ENCODE assay signal across 25 cellular contexts in the genomic region with DNA sequence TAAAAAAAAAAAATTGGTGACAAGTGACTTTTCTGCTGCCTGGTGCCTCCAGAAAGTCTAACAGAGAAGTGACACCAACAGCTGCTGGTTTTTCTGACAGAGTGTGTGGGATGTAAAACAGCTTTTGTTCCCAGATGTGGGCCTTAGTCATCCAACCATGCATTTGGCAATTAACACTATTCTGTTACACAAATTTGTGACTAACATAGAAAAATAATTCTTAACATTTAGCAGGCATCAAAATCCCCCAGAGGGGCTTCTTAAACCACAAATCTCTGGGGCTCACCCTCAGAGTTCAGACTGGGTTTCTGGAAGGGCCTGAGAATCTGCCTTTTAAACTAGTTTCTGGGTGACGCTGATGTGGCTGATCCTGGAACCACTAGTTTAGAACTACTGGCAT.
DNase-seq lines count a peak whose midpoint lies in the region; ATAC-seq, FAIRE-seq and TF ChIP-seq lines count a peak whose summit lies in the region.
"Had no signal": no experiment of that assay in that cellular context is flagged by ENCODE, and none has a peak within 500 bp of the region (broad histone marks: within the 10 kb centered on the region; RNA-seq: fewer than 3 reads in every experiment).

No MANE protein-coding gene starts in this region.

- TF ChIP-seq CTCF in choroid plexus epithelial cell (conservative IDR thresholded peaks at IDR 0.05; ENCODE audit: low read depth, low read length) (no peak), HepG2 (CRISPR knock-in tag; IDR thresholded peaks at IDR 0.05) (no peak)

- H3K9me3 ChIP-seq in Karpas-422 (ENCODE audit: low read length) (no peaks in the 10 kb centered on the region), HepG2 (ENCODE audit: low read length) (peaks cover 32% of the 10 kb centered on the region)
- H3K9me3 ChIP-seq: SJSA1 had no signal

- H3K79me2 ChIP-seq in Karpas-422 (ENCODE audit: low read length) = no peaks in the 10 kb centered on the region
- H3K79me2 ChIP-seq in HepG2 (ENCODE audit: insufficient read depth, low read length) = no peaks in the 10 kb centered on the region
- H3K79me2 ChIP-seq: parathyroid adenoma had no signal

- no peak overlapping the region for H3K27ac ChIP-seq in Karpas-422 (ENCODE audit: low read length)
- no peak overlapping the region for H3K27ac ChIP-seq in HepG2 (ENCODE audit: extremely low read length, insufficient read depth, low read length)
- H3K27ac ChIP-seq: KMS-11, parathyroid adenoma, SJSA1, VCaP had no signal

- H3K36me3 ChIP-seq in Karpas-422 (ENCODE audit: insufficient read depth, low read length) (no peaks in the 10 kb centered on the region), HepG2 (replicated peaks in 1 of 2; ENCODE audit: control insufficient read depth in 1 of 2, insufficient read depth in 2 of 2, low read length in 2 of 2) (no peaks in the 10 kb centered on the region)
- H3K36me3 ChIP-seq: SJSA1 had no signal

- peak; percentile 3 for DNase-seq in COLO829 (ENCODE audit: low spot score)
- peak; percentile 71 for DNase-seq in Karpas-422
- peak; percentile 1 for DNase-seq in choroid plexus epithelial cell (ENCODE audit: low read depth)
- peak; percentile 29 for DNase-seq in myocyte (ENCODE audit: low read depth)
- DNase-seq in HepG2 (ENCODE audit: low spot score) = no peak
- DNase-seq in stimulated activated CD4-positive, alpha-beta T cell treated with anti-CD3 and anti-CD28 coated beads, Interleukin-4, amount 100 ng/mL, for 24 hours = no peak
- DNase-seq: activated CD4-positive, alpha-beta T cell treated with anti-CD3 and anti-CD28 coated beads, Interleukin-2, amount 10 ng/mL, durations not matched to agents 24 days and 14 days; activated naive CD4-positive, alpha-beta T cell treated with anti-CD3 and anti-CD28 coated beads for 36 hours; activated T-cell treated with anti-CD3 and anti-CD28 coated beads, Interleukin-2, amount 50 U/mL, for 72 hours; amygdala; CD8-positive, alpha-beta T cell; cerebellar nuclear complex; effector CD8-positive, alpha-beta T cell; NCI-H1092 treated with DMSO at 0.1 percent for 48 hours; NCI-H2107; NCI-H510A; NK-92 treated with Interleukin-12 subunit alpha and Interleukin-12 subunit beta, amount 100 ng/mL, for 24 hours had no signal

- no peak overlapping the region for H3K4me3 ChIP-seq in Karpas-422 (ENCODE audit: low read length)
- no peak overlapping the region for H3K4me3 ChIP-seq in choroid plexus epithelial cell (ENCODE audit: low read depth, low read length)
- H3K4me3 ChIP-seq in HepG2 (replicated peaks in 1 of 3; ENCODE audit: insufficient read depth in 1 of 3, low read depth in 2 of 3, low read length in 3 of 3) = no peak overlapping the region
- H3K4me3 ChIP-seq: SJSA1 had no signal

- WGBS in HepG2 (ENCODE audit: low lambda C conversion rate) = 0% methylated on average over 1 of the region's 1 CpG

- BruUV-seq in HepG2 (replicated peaks; lab: Mats Ljungman, UMichigan) = no TSS peak

- no peak for TF ChIP-seq RAD21 in HepG2 (CRISPR knock-in tag; IDR thresholded peaks at IDR 0.05)

- FAIRE-seq in HepG2 (lab: Jason Lieb, UNC) = no peak
- FAIRE-seq: G401.6 had no signal

- CTCF ChIA-PET in HepG2 (lab: Yijun Ruan, JAX; ENCODE audit: low intra/inter-chr PET ratio, low total read pairs) = no interaction called here

- POLR2A ChIA-PET in HepG2 (lab: Yijun Ruan, JAX) = no interaction called here

- no peak for TF ChIP-seq POLR2A in HepG2 (IDR thresholded peaks at IDR 0.05; ENCODE audit: insufficient read depth in 1 of 2, low read depth in 2 of 2, low read length in 2 of 2)

- H2AFZ ChIP-seq in Karpas-422 (ENCODE audit: low read length) (no peak overlapping the region), HepG2 (ENCODE audit: low read length) (no peak overlapping the region)
- H2AFZ ChIP-seq: parathyroid adenoma had no signal

- ATAC-seq in HepG2 (no peak), GM21529 (IDR thresholded peaks at IDR 0.05; ENCODE audit: unreplicated experiment) (no peak)
- ATAC-seq: activated T-cell treated with anti-CD3 and anti-CD28 coated beads, Interleukin-2, amount 50 U/mL, for 72 hours; CD8-positive, alpha-beta T cell; natural killer cell treated with Interleukin-12 subunit alpha and Interleukin-12 subunit beta and Interleukin-15 and Interleukin-18, amount 100 ng/mL, for 72 hours; sciatic nerve had no signal

- no peaks in the 10 kb centered on the region for H4K20me1 ChIP-seq in Karpas-422 (ENCODE audit: insufficient read depth, low read depth, low read length)
- no peaks in the 10 kb centered on the region for H4K20me1 ChIP-seq in HepG2 (ENCODE audit: insufficient read depth, low read length)

- no peak overlapping the region for H3K4me2 ChIP-seq in Karpas-422 (ENCODE audit: low read depth, low read length, poor library complexity, severe bottlenecking)
- H3K4me2 ChIP-seq in HepG2 (ENCODE audit: low read depth, low read length) = no peak overlapping the region
- H3K4me2 ChIP-seq: KMS-11 had no signal

- in situ Hi-C loops in HepG2 (cut with HindIII; ENCODE audit: extremely low pct_ligation_motif_present, low pct_unique_long_range_greater_than_20kb) = no loop called here

- H3K9ac ChIP-seq in Karpas-422 (ENCODE audit: low read length) (no peak overlapping the region), HepG2 (ENCODE audit: insufficient read depth, low read depth, low read length) (no peak overlapping the region)
- H3K9ac ChIP-seq: KMS-11, parathyroid adenoma had no signal

- intact Hi-C loops in HepG2 (cut with micrococcal nuclease; ENCODE audit: unreplicated experiment) = no loop called here

- H3K4me1 ChIP-seq in Karpas-422 (ENCODE audit: low read length) (peaks cover 16% of the 10 kb centered on the region), HepG2 (ENCODE audit: insufficient read depth, low read length) (no peaks in the 10 kb centered on the region)
- H3K4me1 ChIP-seq: parathyroid adenoma, SJSA1 had no signal

- TF ChIP-seq EP300 in HepG2 (IDR thresholded peaks at IDR 0.05; ENCODE audit: low read depth in 2 of 2, low read length in 2 of 2) (no peak), HepG2 (CRISPR knock-in tag; IDR thresholded peaks at IDR 0.05; ENCODE audit: borderline replicate concordance) (no peak)

- H3K9me2 ChIP-seq in Karpas-422 (replicated peaks; ENCODE audit: insufficient read depth, low read length) = no peaks in the 10 kb centered on the region

- H3K27me3 ChIP-seq in Karpas-422 (ENCODE audit: low read length) (no peaks in the 10 kb centered on the region), HepG2 (ENCODE audit: control insufficient read depth in 1 of 2, insufficient read depth in 2 of 2, low read length in 2 of 2) (no peaks in the 10 kb centered on the region)
- H3K27me3 ChIP-seq: SJSA1 had no signal

TF ChIP-seq in HepG2, 621 proteins besides CTCF, POLR2A, EP300 and RAD21:
- no peak for TF ChIP-seq ZNF768 (CRISPR knock-in tag; IDR thresholded peaks at IDR 0.05)
- no peak for TF ChIP-seq ZNF883 (CRISPR knock-in tag; IDR thresholded peaks at IDR 0.05; ENCODE audit: not compliant biosample characterization)
- TF ChIP-seq TBX2 (CRISPR knock-in tag; IDR thresholded peaks at IDR 0.05; ENCODE audit: borderline replicate concordance) = no peak
- TF ChIP-seq NFE2L2 (IDR thresholded peaks at IDR 0.05; ENCODE audit: low read length) = no peak
- TF ChIP-seq TBX3 (IDR thresholded peaks at IDR 0.05; ENCODE audit: borderline replicate concordance) = no peak

Comparison
In these comparisons a context has a peak if more than half of its experiments do, and no peak if none do; other contexts are left out.
1. DNase-seq: peak in COLO829 (single experiment), Karpas-422 (single experiment), choroid plexus epithelial cell (single experiment) and myocyte (single experiment); none in HepG2 (single experiment) and stimulated activated CD4-positive, alpha-beta T cell treated with anti-CD3 and anti-CD28 coated beads, Interleukin-4, amount 100 ng/mL, for 24 hours (single experiment).